ENCODE assay signal across 8 cellular contexts in genomic region chr9:120875954-120876841, GRCh38.
DNase-seq lines count a peak whose midpoint lies in the region; ATAC-seq and TF ChIP-seq lines count a peak whose summit lies in the region.

No MANE protein-coding gene starts in this region.

- H3K27me3 ChIP-seq in DOHH2 (ENCODE audit: control insufficient read depth, low read length) (no peaks in the 10 kb centered on the region), RWPE2 (ENCODE audit: insufficient read depth, poor library complexity, severe bottlenecking) (no peaks in the 10 kb centered on the region), neuron (ENCODE audit: insufficient read depth, low read length) (no peaks in the 10 kb centered on the region)

- no peaks in the 10 kb centered on the region for H3K9me2 ChIP-seq in DOHH2 (replicated peaks; ENCODE audit: control insufficient read depth, low read length)

- peak overlapping the region; percentile 98 for H3K4me2 ChIP-seq in DOHH2 (ENCODE audit: low read length)

- peak; percentile 25 for TF ChIP-seq CTCF in DOHH2 (IDR thresholded peaks at IDR 0.05; ENCODE audit: low read depth, low read length, poor library complexity, severe bottlenecking)
- no peak for TF ChIP-seq CTCF in RWPE2 (IDR thresholded peaks at IDR 0.05; ENCODE audit: poor library complexity, severe bottlenecking)
- TF ChIP-seq CTCF in foreskin fibroblast (IDR thresholded peaks at IDR 0.05; ENCODE audit: low read depth, low read length) = peak; percentile 6

- H2AFZ ChIP-seq in neuron (ENCODE audit: low read depth, low read length) = peak overlapping the region; percentile 97

- H3K79me2 ChIP-seq in DOHH2 (ENCODE audit: control insufficient read depth, low read length) = peaks cover 40% of the 10 kb centered on the region

- H3K27ac ChIP-seq in DOHH2 (ENCODE audit: low read depth, low read length) (peak overlapping the region; percentile 97), RWPE2 (ENCODE audit: poor library complexity, severe bottlenecking) (peak overlapping the region; percentile 97)

- H3K36me3 ChIP-seq in DOHH2 (ENCODE audit: control insufficient read depth, low read length) (peaks cover 66% of the 10 kb centered on the region), RWPE2 (ENCODE audit: low read depth) (peaks cover 40% of the 10 kb centered on the region), neuron (ENCODE audit: insufficient read depth, low read length) (peaks cover 24% of the 10 kb centered on the region)

- H3K9me3 ChIP-seq in DOHH2 (ENCODE audit: control insufficient read depth, insufficient read depth, low read length) (no peaks in the 10 kb centered on the region), RWPE2 (ENCODE audit: severe bottlenecking) (no peaks in the 10 kb centered on the region), neuron (ENCODE audit: low read length) (no peaks in the 10 kb centered on the region)

- peak overlapping the region; percentile 90 for H3K4me3 ChIP-seq in DOHH2 (ENCODE audit: low read length)
- H3K4me3 ChIP-seq in RWPE2 (ENCODE audit: severe bottlenecking) = peak overlapping the region; percentile 55
- peak overlapping the region; percentile 70 to 86 for H3K4me3 ChIP-seq in foreskin fibroblast (ENCODE audit: low read depth in 1 of 2, low read length in 2 of 2)
- H3K4me3 ChIP-seq in neuron (ENCODE audit: low read length) = peak overlapping the region; percentile 69

- peak; percentile 54 for ATAC-seq in GM21737 (IDR thresholded peaks at IDR 0.05; ENCODE audit: unreplicated experiment)
- peak; percentile 50 for ATAC-seq in RWPE2 (ENCODE audit: low read depth)

- peaks cover 43% of the 10 kb centered on the region for H3F3A ChIP-seq in DOHH2 (ENCODE audit: control insufficient read depth, insufficient read depth)

- peak; percentile 84 for DNase-seq in KG1 (lab: John Stamatoyannopoulos, UW)
- peak; percentile 92 for DNase-seq in RWPE2 (ENCODE audit: low spot score)
- peak; percentile 93 for DNase-seq in activated effector memory CD4-positive, alpha-beta T cell treated with anti-CD3 and anti-CD28 coated beads, Interleukin-2, amount 50 U/mL, for 16 hours
- DNase-seq in foreskin fibroblast = peak; percentile 91 to 97
- peak; percentile 77 for DNase-seq in stromal cell of bone marrow (ENCODE audit: low read depth)

- H3K4me1 ChIP-seq in DOHH2 (ENCODE audit: control insufficient read depth, low read length) = peaks cover 73% of the 10 kb centered on the region
- peaks cover 29% of the 10 kb centered on the region for H3K4me1 ChIP-seq in RWPE2 (ENCODE audit: insufficient read depth, poor library complexity, severe bottlenecking)
- H3K4me1 ChIP-seq in neuron (ENCODE audit: insufficient read depth, low read length) = peaks cover 10% of the 10 kb centered on the region

- no peaks in the 10 kb centered on the region for H4K20me1 ChIP-seq in DOHH2 (ENCODE audit: control insufficient read depth, insufficient read depth, low read depth, low read length)

Comparison
In these comparisons a context has a peak if more than half of its experiments do, and no peak if none do; other contexts are left out.
1. Peak in every context shown above with its lines: DNase-seq, ATAC-seq, H3K4me3 ChIP-seq and H3K27ac ChIP-seq.